In the genomic region with DNA sequence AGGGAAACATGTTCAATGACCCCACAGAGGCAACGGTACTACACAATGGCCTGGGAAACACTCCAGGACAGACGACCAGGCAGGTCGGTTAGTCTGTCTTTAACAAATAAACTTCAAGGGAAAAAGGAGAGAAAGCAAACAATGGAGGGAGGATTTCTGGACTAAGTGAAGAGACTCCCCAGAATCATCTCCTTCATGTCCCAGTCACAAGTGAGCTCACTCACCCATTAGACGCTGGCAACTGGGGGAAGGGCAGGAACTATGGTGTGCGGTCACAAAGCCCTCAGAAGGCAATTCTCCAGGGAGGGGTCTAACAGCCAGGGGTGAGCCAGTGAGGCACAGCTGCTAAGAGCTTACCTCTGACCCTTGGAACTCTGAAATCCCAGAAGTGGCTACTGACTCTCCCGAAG, we compare ENCODE assay signal across 9 cellular contexts. TPM values are rescaled to one million over a fixed set of nuclear protein-coding genes. Genes with fewer than 3 reads are reported as not detected.
A peak's percentile ranks its signal among the peaks of the same experiment; 100 is the strongest.
DNase-seq lines count a peak whose midpoint lies in the region; ATAC-seq and TF ChIP-seq lines count a peak whose summit lies in the region.
"Had no signal": no experiment of that assay in that cellular context is flagged by ENCODE, and none has a peak within 500 bp of the region (broad histone marks: within the 10 kb centered on the region; RNA-seq: fewer than 3 reads in every experiment).

No MANE protein-coding gene starts in this region.

- TF ChIP-seq CTCF in dorsolateral prefrontal cortex (IDR thresholded peaks at IDR 0.05 in 54 of 56, conservative IDR thresholded peaks at IDR 0.05 in 2 of 56; ENCODE audit: low read depth in 1 of 56, partially characterized antibody in 56 of 56): no peak
- TF ChIP-seq CTCF in neutrophil (IDR thresholded peaks at IDR 0.05): no peak

- DNase-seq in GM19238 (ENCODE audit: insufficient read length, low spot score) (peak; percentile 40), dorsolateral prefrontal cortex (peak in 2 of 10 donors; percentile 26 to 30), HuH-7 (ENCODE audit: low spot score) (no peak)
- DNase-seq in activated naive CD4-positive, alpha-beta T cell treated with anti-CD3 and anti-CD28 coated beads, Interleukin-2, amount 50 U/mL, for 16 hours: no peak
- DNase-seq: occipital lobe had no signal

- no peaks in the 10 kb centered on the region for H3K9me3 ChIP-seq in neutrophil
- H3K9me3 ChIP-seq: tibial artery had no signal

- no peaks in the 10 kb centered on the region for H3K4me1 ChIP-seq in neutrophil (ENCODE audit: control insufficient read depth in 1 of 2, insufficient read depth in 1 of 2, low read depth in 1 of 2, low read length in 1 of 2)

- ATAC-seq in HG03280 (IDR thresholded peaks at IDR 0.05; ENCODE audit: unreplicated experiment): peak; percentile 55
- no peak for ATAC-seq in HG02981 (IDR thresholded peaks at IDR 0.05; ENCODE audit: unreplicated experiment)

- no peaks in the 10 kb centered on the region for H3K27me3 ChIP-seq in dorsolateral prefrontal cortex
- H3K27me3 ChIP-seq in neutrophil: no peaks in the 10 kb centered on the region
- H3K27me3 ChIP-seq: tibial artery had no signal

- intact Hi-C loops in dorsolateral prefrontal cortex (cut with DNase I): no loop called here

- H3K36me3 ChIP-seq in neutrophil: peaks cover 40% of the 10 kb centered on the region

- H3K4me3 ChIP-seq in dorsolateral prefrontal cortex (peak overlapping the region in 4 of 59 donors; percentile 1 to 11 (median 6)), neutrophil (ENCODE audit: low read depth in 1 of 2, low read length in 1 of 2) (no peak overlapping the region)
- H3K4me3 ChIP-seq: tibial artery had no signal

- H3K27ac ChIP-seq in dorsolateral prefrontal cortex: peak overlapping the region in 55 of 59 donors; percentile 2 to 84 (median 69)
- peak overlapping the region; percentile 27 for H3K27ac ChIP-seq in neutrophil
- H3K27ac ChIP-seq: tibial artery had no signal

RNA-seq across cellular contexts. Expression of gene NADK, which starts 55.7 kb away (rescaled TPM):
- total RNA-seq in dorsolateral prefrontal cortex: 10 to 100 TPM; 37.6 to 88.4 (median 49.0) TPM

RNA-seq across cellular contexts. Expression of gene GNB1, which starts 57.0 kb away (rescaled TPM):
- 100 to 1,000 TPM; 375 to 847 (median 628) TPM for total RNA-seq in dorsolateral prefrontal cortex
